ENCODE assay signal across 1 cellular context in the genomic region with DNA sequence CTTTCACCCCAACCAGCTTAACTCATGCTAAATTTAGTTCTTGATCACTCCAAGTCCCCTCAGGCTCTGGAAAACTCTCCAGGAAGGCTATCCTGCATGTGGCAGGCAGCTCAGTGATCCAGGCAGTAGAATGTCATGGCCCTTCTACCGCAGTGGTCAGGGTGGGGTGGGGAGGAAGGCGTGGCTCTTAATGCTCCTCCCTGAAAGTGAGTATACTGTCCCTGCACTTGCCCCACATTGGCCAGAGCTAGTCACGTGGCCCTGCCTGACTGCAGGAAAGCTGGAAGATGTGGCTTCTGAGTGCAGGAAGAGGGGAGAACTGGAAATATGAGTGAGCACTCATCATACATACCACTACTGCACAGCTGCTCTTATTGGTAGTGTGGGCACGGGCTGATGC.
A peak's percentile ranks its signal among the peaks of the same experiment; 100 is the strongest.
TF ChIP-seq lines count a peak whose summit lies in the region.

No MANE protein-coding gene starts in this region.

TF ChIP-seq in GM12878, 131 proteins besides CTCF, POLR2A, EP300 and RAD21 (continued from another document):
- TF ChIP-seq, protein P1, sequence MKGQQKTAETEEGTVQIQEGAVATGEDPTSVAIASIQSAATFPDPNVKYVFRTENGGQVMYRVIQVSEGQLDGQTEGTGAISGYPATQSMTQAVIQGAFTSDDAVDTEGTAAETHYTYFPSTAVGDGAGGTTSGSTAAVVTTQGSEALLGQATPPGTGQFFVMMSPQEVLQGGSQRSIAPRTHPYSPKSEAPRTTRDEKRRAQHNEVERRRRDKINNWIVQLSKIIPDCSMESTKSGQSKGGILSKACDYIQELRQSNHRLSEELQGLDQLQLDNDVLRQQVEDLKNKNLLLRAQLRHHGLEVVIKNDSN (IDR thresholded peaks at IDR 0.05; ENCODE audit: borderline replicate concordance, extremely low read length, insufficient read depth, low read depth, low read length) = peak; percentile 44
